In genomic region chr1:47302472-47302871, GRCh38 we compare ENCODE assay signal across 9 cellular contexts.
"Had no signal": no experiment of that assay in that cellular context is flagged by ENCODE, and none has a peak within 500 bp of the region (broad histone marks: within the 10 kb centered on the region; RNA-seq: fewer than 3 reads in every experiment).

No MANE protein-coding gene starts in this region.

- H3K27ac ChIP-seq: GM23248 had no signal

- H3K4me2 ChIP-seq: GM23338 had no signal

- H3K4me3 Mint-ChIP-seq: GM23338, H9, HFFc6 had no signal

- H3K4me3 ChIP-seq: GM23248, GM23338, HAP-1 had no signal

- H2AFZ ChIP-seq: GM23248, GM23338 had no signal

- H3K9me3 ChIP-seq: HAP-1 had no signal

- DNase-seq: GM23248, GOT3, H7, H9, HCEC 1CT, HFFc6 had no signal

- H3K27ac Mint-ChIP-seq: GM23338, H9, HFFc6 had no signal

- ATAC-seq: GM23338, HCT116 had no signal

- H3K9ac ChIP-seq: GM23248 had no signal

- H3K9me3 Mint-ChIP-seq: GM23338, H9, HFFc6 had no signal
